ENCODE assay signal across 8 cellular contexts in the genomic region with DNA sequence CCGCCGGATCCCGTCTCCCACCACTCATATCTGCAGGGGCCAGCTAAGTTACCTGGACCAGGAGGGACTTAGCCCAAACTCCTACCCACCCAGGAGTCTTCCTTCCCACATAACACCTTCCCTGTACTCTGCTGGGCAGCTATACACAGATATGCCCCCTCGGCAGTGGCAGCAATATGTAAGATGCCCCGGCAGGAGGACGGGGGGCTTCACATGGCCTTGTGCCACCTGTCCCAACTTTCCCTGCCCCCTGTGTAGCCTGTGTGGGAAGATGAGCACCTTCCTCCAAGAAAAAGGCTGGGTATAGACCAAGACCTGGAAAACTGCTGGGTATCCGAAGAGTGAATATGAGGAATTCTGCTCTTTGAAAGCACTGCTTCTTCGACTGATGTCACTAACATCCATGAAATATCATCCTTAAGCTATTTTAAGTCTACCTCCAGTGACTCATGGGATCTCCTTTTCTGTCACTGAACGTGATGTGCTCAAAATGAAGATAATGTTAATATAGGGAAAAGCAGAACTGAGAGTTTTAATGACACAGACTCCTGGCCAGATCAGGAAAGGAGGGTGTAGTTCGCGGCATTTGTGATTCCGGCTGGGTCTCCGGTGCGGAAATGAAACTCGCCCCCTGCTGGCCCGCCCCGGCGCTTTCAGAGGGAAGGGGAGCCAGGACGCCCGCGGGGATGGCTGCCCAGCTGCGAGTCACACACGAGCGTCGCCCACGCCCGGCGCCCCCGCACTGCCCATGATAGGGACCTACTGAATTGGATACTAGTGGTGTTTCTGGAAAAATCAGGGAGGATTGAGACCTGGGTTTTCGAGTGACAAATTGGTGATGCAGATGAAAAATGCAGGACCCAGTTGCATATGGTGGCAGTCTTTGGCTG.
DNase-seq lines count a peak whose midpoint lies in the region; ATAC-seq lines count a peak whose summit lies in the region.

No MANE protein-coding gene starts in this region.

- H3K9me3 ChIP-seq in CD4-positive, CD25-positive, alpha-beta regulatory T cell (ENCODE audit: control insufficient read depth in 2 of 2, low read length in 2 of 2) = no peaks in the 10 kb centered on the region

- ATAC-seq in CD4-positive, CD25-positive, alpha-beta regulatory T cell (ENCODE audit: low read depth in 2 of 2) = peak; percentile 59 to 70
- ATAC-seq in GM19395 (IDR thresholded peaks at IDR 0.05; ENCODE audit: unreplicated experiment) (peak; percentile 65), HG03469 (IDR thresholded peaks at IDR 0.05; ENCODE audit: unreplicated experiment) (peak; percentile 44), left cardiac atrium (peak; percentile 80 to 88)

- H3K27ac ChIP-seq in CD4-positive, CD25-positive, alpha-beta regulatory T cell (ENCODE audit: insufficient read depth, low read length, poor library complexity, severe bottlenecking) = no peak overlapping the region
- no peak overlapping the region for H3K27ac ChIP-seq in rectal smooth muscle tissue (ENCODE audit: low read depth, low read length)

- DNase-seq in CD4-positive, CD25-positive, alpha-beta regulatory T cell = peak; percentile 46 to 66 (median 48)
- peak; percentile 47 for DNase-seq in SKM-1 (lab: John Stamatoyannopoulos, UW; ENCODE audit: unreplicated experiment)
- DNase-seq in activated naive CD8-positive, alpha-beta T cell treated with anti-CD3 and anti-CD28 coated beads for 36 hours = peak; percentile 70
- peak; percentile 74 for DNase-seq in left cardiac atrium
- no peak for DNase-seq in NK-92 (lab: John Stamatoyannopoulos, UW; ENCODE audit: unreplicated experiment)

- peaks cover 4 to 30% (median 13%) of the 10 kb centered on the region in 4 donors for H3K4me1 Mint-ChIP-seq in CD4-positive, CD25-positive, alpha-beta regulatory T cell
- peaks cover 30% of the 10 kb centered on the region for H3K4me1 Mint-ChIP-seq in activated naive CD8-positive, alpha-beta T cell treated with anti-CD3 and anti-CD28 coated beads for 36 hours

- H3K4me3 ChIP-seq in CD4-positive, CD25-positive, alpha-beta regulatory T cell (ENCODE audit: low read depth, low read length) = peak overlapping the region; percentile 57
- peak overlapping the region; percentile 50 for H3K4me3 ChIP-seq in rectal smooth muscle tissue (ENCODE audit: low read length)

- no peak overlapping the region for H3K9ac ChIP-seq in rectal smooth muscle tissue (ENCODE audit: low read length)

- H3K27me3 ChIP-seq in CD4-positive, CD25-positive, alpha-beta regulatory T cell (ENCODE audit: control insufficient read depth, insufficient read depth, low read length) = peaks cover 2% of the 10 kb centered on the region
- H3K27me3 ChIP-seq in rectal smooth muscle tissue (ENCODE audit: control insufficient read depth, insufficient read depth, low read length) = no peaks in the 10 kb centered on the region

- no peaks in the 10 kb centered on the region for H3K36me3 Mint-ChIP-seq in CD4-positive, CD25-positive, alpha-beta regulatory T cell
- no peaks in the 10 kb centered on the region for H3K36me3 Mint-ChIP-seq in activated naive CD8-positive, alpha-beta T cell treated with anti-CD3 and anti-CD28 coated beads for 36 hours

- H3K4me1 ChIP-seq in CD4-positive, CD25-positive, alpha-beta regulatory T cell (ENCODE audit: control insufficient read depth, insufficient read depth, low read length, poor library complexity, severe bottlenecking) = peaks cover 15% of the 10 kb centered on the region
- H3K4me1 ChIP-seq in rectal smooth muscle tissue (ENCODE audit: control insufficient read depth, insufficient read depth, low read length) = peaks cover 3% of the 10 kb centered on the region

- no peak overlapping the region for H3K27ac Mint-ChIP-seq in CD4-positive, CD25-positive, alpha-beta regulatory T cell
- peak overlapping the region; percentile 9 for H3K27ac Mint-ChIP-seq in activated naive CD8-positive, alpha-beta T cell treated with anti-CD3 and anti-CD28 coated beads for 36 hours

- peaks cover 4% of the 10 kb centered on the region for H3K27me3 Mint-ChIP-seq in CD4-positive, CD25-positive, alpha-beta regulatory T cell
- peaks cover 7% of the 10 kb centered on the region for H3K27me3 Mint-ChIP-seq in activated naive CD8-positive, alpha-beta T cell treated with anti-CD3 and anti-CD28 coated beads for 36 hours

- no peaks in the 10 kb centered on the region for H3K36me3 ChIP-seq in CD4-positive, CD25-positive, alpha-beta regulatory T cell (ENCODE audit: control insufficient read depth, insufficient read depth, low read length)
- H3K36me3 ChIP-seq in rectal smooth muscle tissue (ENCODE audit: control insufficient read depth, insufficient read depth, low read length) = no peaks in the 10 kb centered on the region

- intact Hi-C loops in left cardiac atrium (cut with DNase I) = loop anchor here (5.0 to 10.0 kb wide), 3 partner anchors 170 to 772 kb away; no protein-coding TSS in a partner anchor

- peaks cover 0 to 4% (median 0%) of the 10 kb centered on the region in 7 donors for H3K9me3 Mint-ChIP-seq in CD4-positive, CD25-positive, alpha-beta regulatory T cell
- H3K9me3 Mint-ChIP-seq in activated naive CD8-positive, alpha-beta T cell treated with anti-CD3 and anti-CD28 coated beads for 36 hours = no peaks in the 10 kb centered on the region

- H3K4me3 Mint-ChIP-seq in CD4-positive, CD25-positive, alpha-beta regulatory T cell = peak overlapping the region; percentile 40 to 74 (median 63)
- peak overlapping the region; percentile 54 for H3K4me3 Mint-ChIP-seq in activated naive CD8-positive, alpha-beta T cell treated with anti-CD3 and anti-CD28 coated beads for 36 hours
